9 cellular contexts compared by ENCODE assay signal in genomic region chr3:179853176-179853575, GRCh38.
A peak's percentile ranks its signal among the peaks of the same experiment; 100 is the strongest.
DNase-seq lines count a peak whose midpoint lies in the region; ATAC-seq and TF ChIP-seq lines count a peak whose summit lies in the region.
"Had no signal": no experiment of that assay in that cellular context is flagged by ENCODE, and none has a peak within 500 bp of the region (broad histone marks: within the 10 kb centered on the region; RNA-seq: fewer than 3 reads in every experiment).

No MANE protein-coding gene starts in this region.

- no peaks in the 10 kb centered on the region for H3K4me1 Mint-ChIP-seq in nephron progenitor cell

- TF ChIP-seq CTCF in AG04450 (IDR thresholded peaks at IDR 0.05; ENCODE audit: low read depth, low read length) (no peak), astrocyte of the spinal cord (IDR thresholded peaks at IDR 0.05; ENCODE audit: low read depth, low read length) (no peak), suprapubic skin (IDR thresholded peaks at IDR 0.05) (no peak), nephron progenitor cell (IDR thresholded peaks at IDR 0.05) (no peak)

- no peaks in the 10 kb centered on the region for H3K27me3 Mint-ChIP-seq in nephron progenitor cell (ENCODE audit: low read depth, poor library complexity)

- H3K36me3 ChIP-seq in suprapubic skin = no peaks in the 10 kb centered on the region
- H3K36me3 ChIP-seq: colonic mucosa had no signal

- no peaks in the 10 kb centered on the region for H3K4me1 ChIP-seq in suprapubic skin
- H3K4me1 ChIP-seq: colonic mucosa had no signal

- H3K27ac Mint-ChIP-seq in nephron progenitor cell = no peak overlapping the region

- H3K9me3 ChIP-seq in AG04450 (ENCODE audit: control insufficient read depth, insufficient read depth, low read length) = no peaks in the 10 kb centered on the region
- no peaks in the 10 kb centered on the region for H3K9me3 ChIP-seq in suprapubic skin
- H3K9me3 ChIP-seq: colonic mucosa had no signal

- H3K36me3 Mint-ChIP-seq in nephron progenitor cell (ENCODE audit: low read depth) = no peaks in the 10 kb centered on the region

- no peaks in the 10 kb centered on the region for H3K9me3 Mint-ChIP-seq in nephron progenitor cell

- DNase-seq in AG04450 (ENCODE audit: low read depth, low spot score) (peak; percentile 81), astrocyte of the spinal cord (ENCODE audit: low read depth, low spot score) (peak; percentile 83), NCI-H2196 (lab: John Stamatoyannopoulos, UW; ENCODE audit: unreplicated experiment) (no peak), suprapubic skin (ENCODE audit: low spot score in 2 of 2) (no peak), HEK293T (ENCODE audit: extremely low spot score) (no peak), nephron progenitor cell (no peak)
- DNase-seq: colonic mucosa had no signal

- POLR2A ChIA-PET in AG04450 (lab: Yijun Ruan, JAX) (interaction anchor here (2.3 kb wide), 1 partner anchor 42 kb away, joined by 10 read pairs; no protein-coding TSS in a partner anchor), HEK293T (lab: Yijun Ruan, JAX) (no interaction called here)

- no peak for TF ChIP-seq POLR2A in suprapubic skin (IDR thresholded peaks at IDR 0.05)

- WGBS in suprapubic skin = 36% methylated on average over 2 of the region's 2 CpGs

- H3K4me3 Mint-ChIP-seq in nephron progenitor cell = no peak overlapping the region

- H3K27ac ChIP-seq in AG04450 (ENCODE audit: low read depth, low read length) = peak overlapping the region; percentile 0
- no peak overlapping the region for H3K27ac ChIP-seq in suprapubic skin
- H3K27ac ChIP-seq: colonic mucosa had no signal

- CTCF ChIA-PET in AG04450 (lab: Charles Lee) (interaction anchor here (1.5 to 3.5 kb wide), 5 partner anchors 15 to 742 kb away, joined by 4 to 27 read pairs (median 5); no protein-coding TSS in a partner anchor), HEK293T (lab: Yijun Ruan, JAX) (no interaction called here)

- ATAC-seq in GM19395 (IDR thresholded peaks at IDR 0.05; ENCODE audit: unreplicated experiment) (peak; percentile 73), HG03432 (IDR thresholded peaks at IDR 0.05; ENCODE audit: unreplicated experiment) (peak; percentile 73)

- H3K27me3 ChIP-seq in AG04450 (ENCODE audit: control insufficient read depth, insufficient read depth, low read length) (no peaks in the 10 kb centered on the region), suprapubic skin (no peaks in the 10 kb centered on the region)
- H3K27me3 ChIP-seq: colonic mucosa had no signal

- H3K4me3 ChIP-seq in AG04450 (ENCODE audit: low read depth, low read length) (no peak overlapping the region), astrocyte of the spinal cord (ENCODE audit: low read depth, low read length) (no peak overlapping the region), suprapubic skin (no peak overlapping the region)
- H3K4me3 ChIP-seq: colonic mucosa had no signal

- no peak for TF ChIP-seq EP300 in suprapubic skin (IDR thresholded peaks at IDR 0.05)

- in situ Hi-C loops in astrocyte of the spinal cord (cut with HindIII; ENCODE audit: low sequenced_read_pairs) = no loop called here

TF ChIP-seq in HEK293T, 16 proteins besides CTCF, POLR2A, EP300 and RAD21:
- no peak for TF ChIP-seq BHLHE40 (IDR thresholded peaks at IDR 0.05; ENCODE audit: borderline replicate concordance)
- no peak for TF ChIP-seq FOXK2 (IDR thresholded peaks at IDR 0.05)
- no peak for TF ChIP-seq NFRKB (IDR thresholded peaks at IDR 0.05)
- TF ChIP-seq LEF1 (IDR thresholded peaks at IDR 0.05; ENCODE audit: borderline replicate concordance) = no peak
- TF ChIP-seq L3MBTL2 (conservative IDR thresholded peaks at IDR 0.05) = no peak
- TF ChIP-seq SUZ12 (IDR thresholded peaks at IDR 0.05) = no peak
- no peak for TF ChIP-seq SP1 (IDR thresholded peaks at IDR 0.05)
- no peak for TF ChIP-seq ZNF384 (IDR thresholded peaks at IDR 0.05)
- no peak for TF ChIP-seq TARDBP (IDR thresholded peaks at IDR 0.05)
- TF ChIP-seq ARNT (IDR thresholded peaks at IDR 0.05) = no peak
- TF ChIP-seq PKNOX1 (IDR thresholded peaks at IDR 0.05) = no peak
- no peak for TF ChIP-seq ELF4 (IDR thresholded peaks at IDR 0.05)
- no peak for TF ChIP-seq CTBP1 (IDR thresholded peaks at IDR 0.05; ENCODE audit: borderline replicate concordance)
- no peak for TF ChIP-seq FOXM1 (IDR thresholded peaks at IDR 0.05; ENCODE audit: borderline replicate concordance)
- no peak for TF ChIP-seq HDGF (IDR thresholded peaks at IDR 0.05; ENCODE audit: borderline replicate concordance)
- TF ChIP-seq FOXA1 (IDR thresholded peaks at IDR 0.05) = no peak

Comparison
In these comparisons a context has a peak if more than half of its experiments do, and no peak if none do; other contexts are left out.
1. DNase-seq: peak in AG04450 (single experiment) and astrocyte of the spinal cord (single experiment); none in NCI-H2196 (single experiment), suprapubic skin (0 of 2), HEK293T (single experiment) and nephron progenitor cell (single experiment).